Comparison of ENCODE assay signal across 11 cellular contexts in genomic region chr18:69956655-69957054, GRCh38.
A peak's percentile ranks its signal among the peaks of the same experiment; 100 is the strongest.
DNase-seq lines count a peak whose midpoint lies in the region; ATAC-seq and TF ChIP-seq lines count a peak whose summit lies in the region.
"Had no signal": no experiment of that assay in that cellular context is flagged by ENCODE, and none has a peak within 500 bp of the region (broad histone marks: within the 10 kb centered on the region; RNA-seq: fewer than 3 reads in every experiment).

No MANE protein-coding gene starts in this region.

- peak overlapping the region; percentile 76 for H3K4me2 ChIP-seq in OCI-LY3 (ENCODE audit: low read length)

- H3K9me3 ChIP-seq in OCI-LY3 (ENCODE audit: insufficient read depth, low read length) = peaks cover 4% of the 10 kb centered on the region; the same call in 1 of the 2 replicates
- H3K9me3 ChIP-seq in duodenal mucosa (ENCODE audit: control insufficient read depth in 1 of 2, low read length in 2 of 2) = no peaks in the 10 kb centered on the region

- peak overlapping the region; percentile 67 for H3K4me3 ChIP-seq in OCI-LY3 (ENCODE audit: low read length)
- H3K4me3 ChIP-seq in duodenal mucosa (ENCODE audit: low read depth in 1 of 2, low read length in 2 of 2) = peak overlapping the region; percentile 36 to 48

- H4K20me1 ChIP-seq in OCI-LY3 (ENCODE audit: insufficient read depth, low read length) = no peaks in the 10 kb centered on the region

- TF ChIP-seq CTCF in OCI-LY3 (IDR thresholded peaks at IDR 0.05; ENCODE audit: low read depth, low read length) = no peak

- H3K9ac ChIP-seq in OCI-LY3 (ENCODE audit: low read length) = peak overlapping the region; percentile 58
- peak overlapping the region in 1 of 2 donors; percentile 21 for H3K9ac ChIP-seq in duodenal mucosa (ENCODE audit: low read depth in 1 of 2, low read length in 2 of 2)

- peak; percentile 56 for DNase-seq in activated naive CD4-positive, alpha-beta T cell treated with Interleukin-2 at 50 U/mL for 16 hours
- no peak for DNase-seq in activated naive CD4-positive, alpha-beta T cell (lab: John Stamatoyannopoulos, UW)
- no peak for DNase-seq in substantia nigra (lab: John Stamatoyannopoulos, UW)
- no peak for DNase-seq in NAMALWA (ENCODE audit: low spot score)
- DNase-seq in putamen (ENCODE audit: low spot score) = no peak
- DNase-seq: amygdala; DMS53; effector CD8-positive, alpha-beta T cell had no signal

- H3K79me2 ChIP-seq in OCI-LY3 (ENCODE audit: low read length) = no peaks in the 10 kb centered on the region

- no peak for ATAC-seq in HG03045 (IDR thresholded peaks at IDR 0.05; ENCODE audit: unreplicated experiment)

- H3K27me3 ChIP-seq in OCI-LY3 (ENCODE audit: low read depth, low read length) = no peaks in the 10 kb centered on the region
- H3K27me3 ChIP-seq in duodenal mucosa (ENCODE audit: control insufficient read depth in 1 of 2, insufficient read depth in 2 of 2, low read length in 2 of 2) = no peaks in the 10 kb centered on the region

- peaks cover 58% of the 10 kb centered on the region for H3K4me1 ChIP-seq in OCI-LY3 (ENCODE audit: low read length)
- peaks cover 0 to 4% of the 10 kb centered on the region in 2 donors for H3K4me1 ChIP-seq in duodenal mucosa (ENCODE audit: control insufficient read depth in 1 of 2, insufficient read depth in 2 of 2, low read length in 2 of 2)

- peak overlapping the region; percentile 1; the same call in 1 of the 2 replicates for H2AFZ ChIP-seq in OCI-LY3 (ENCODE audit: low read depth, low read length)

- H3K36me3 ChIP-seq in OCI-LY3 (replicated peaks; ENCODE audit: low read depth, low read length) = peaks cover 25% of the 10 kb centered on the region
- no peaks in the 10 kb centered on the region for H3K36me3 ChIP-seq in duodenal mucosa (ENCODE audit: control insufficient read depth in 1 of 2, insufficient read depth in 2 of 2, low read length in 2 of 2)

- peak overlapping the region; percentile 85 for H3K27ac ChIP-seq in OCI-LY3 (ENCODE audit: low read length)
- H3K27ac ChIP-seq in duodenal mucosa (ENCODE audit: low read depth, low read length) = no peak overlapping the region
- H3K27ac ChIP-seq in substantia nigra (ENCODE audit: low read depth, low read length, poor library complexity, severe bottlenecking) = peak overlapping the region; percentile 17
